In the genomic region with DNA sequence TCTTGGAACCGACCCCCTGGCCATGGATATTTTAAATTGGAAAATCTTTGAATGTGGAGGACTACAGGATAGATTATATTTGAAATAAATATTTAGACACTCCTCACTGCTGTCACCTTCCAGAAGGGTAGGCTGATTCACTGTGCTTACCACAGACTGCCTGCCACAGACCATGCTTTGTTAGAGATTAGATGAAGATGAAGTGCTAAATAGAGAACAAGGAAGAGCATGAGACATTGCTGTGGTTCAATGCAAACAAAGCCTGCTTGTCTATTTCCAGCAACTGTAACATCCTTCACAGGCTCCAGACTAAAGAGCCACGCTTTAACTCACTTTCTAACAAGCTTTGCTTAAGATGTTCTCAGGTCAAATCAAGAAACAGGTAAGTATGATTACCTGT, we compare ENCODE assay signal across 1 cellular context.
A peak's percentile ranks its signal among the peaks of the same experiment; 100 is the strongest.
TF ChIP-seq lines count a peak whose summit lies in the region.

No MANE protein-coding gene starts in this region.

TF ChIP-seq in K562, 482 proteins besides CTCF, POLR2A, EP300 and RAD21 (continued from another document):
- TF ChIP-seq, protein P1, sequence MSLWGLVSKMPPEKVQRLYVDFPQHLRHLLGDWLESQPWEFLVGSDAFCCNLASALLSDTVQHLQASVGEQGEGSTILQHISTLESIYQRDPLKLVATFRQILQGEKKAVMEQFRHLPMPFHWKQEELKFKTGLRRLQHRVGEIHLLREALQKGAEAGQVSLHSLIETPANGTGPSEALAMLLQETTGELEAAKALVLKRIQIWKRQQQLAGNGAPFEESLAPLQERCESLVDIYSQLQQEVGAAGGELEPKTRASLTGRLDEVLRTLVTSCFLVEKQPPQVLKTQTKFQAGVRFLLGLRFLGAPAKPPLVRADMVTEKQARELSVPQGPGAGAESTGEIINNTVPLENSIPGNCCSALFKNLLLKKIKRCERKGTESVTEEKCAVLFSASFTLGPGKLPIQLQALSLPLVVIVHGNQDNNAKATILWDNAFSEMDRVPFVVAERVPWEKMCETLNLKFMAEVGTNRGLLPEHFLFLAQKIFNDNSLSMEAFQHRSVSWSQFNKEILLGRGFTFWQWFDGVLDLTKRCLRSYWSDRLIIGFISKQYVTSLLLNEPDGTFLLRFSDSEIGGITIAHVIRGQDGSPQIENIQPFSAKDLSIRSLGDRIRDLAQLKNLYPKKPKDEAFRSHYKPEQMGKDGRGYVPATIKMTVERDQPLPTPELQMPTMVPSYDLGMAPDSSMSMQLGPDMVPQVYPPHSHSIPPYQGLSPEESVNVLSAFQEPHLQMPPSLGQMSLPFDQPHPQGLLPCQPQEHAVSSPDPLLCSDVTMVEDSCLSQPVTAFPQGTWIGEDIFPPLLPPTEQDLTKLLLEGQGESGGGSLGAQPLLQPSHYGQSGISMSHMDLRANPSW (CRISPR knock-in tag; IDR thresholded peaks at IDR 0.05) = no peak
- no peak for TF ChIP-seq KHSRP (IDR thresholded peaks at IDR 0.05)
- TF ChIP-seq, protein P2, sequence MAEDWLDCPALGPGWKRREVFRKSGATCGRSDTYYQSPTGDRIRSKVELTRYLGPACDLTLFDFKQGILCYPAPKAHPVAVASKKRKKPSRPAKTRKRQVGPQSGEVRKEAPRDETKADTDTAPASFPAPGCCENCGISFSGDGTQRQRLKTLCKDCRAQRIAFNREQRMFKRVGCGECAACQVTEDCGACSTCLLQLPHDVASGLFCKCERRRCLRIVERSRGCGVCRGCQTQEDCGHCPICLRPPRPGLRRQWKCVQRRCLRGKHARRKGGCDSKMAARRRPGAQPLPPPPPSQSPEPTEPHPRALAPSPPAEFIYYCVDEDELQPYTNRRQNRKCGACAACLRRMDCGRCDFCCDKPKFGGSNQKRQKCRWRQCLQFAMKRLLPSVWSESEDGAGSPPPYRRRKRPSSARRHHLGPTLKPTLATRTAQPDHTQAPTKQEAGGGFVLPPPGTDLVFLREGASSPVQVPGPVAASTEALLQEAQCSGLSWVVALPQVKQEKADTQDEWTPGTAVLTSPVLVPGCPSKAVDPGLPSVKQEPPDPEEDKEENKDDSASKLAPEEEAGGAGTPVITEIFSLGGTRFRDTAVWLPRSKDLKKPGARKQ (CRISPR knock-in tag; IDR thresholded peaks at IDR 0.05) = no peak
- TF ChIP-seq MED1 (CRISPR knock-in tag; IDR thresholded peaks at IDR 0.05; ENCODE audit: borderline replicate concordance) = no peak
- no peak for TF ChIP-seq ZNF316 (IDR thresholded peaks at IDR 0.05)
- TF ChIP-seq TEAD4 (IDR thresholded peaks at IDR 0.05; ENCODE audit: low read length) = peak; percentile 23; the same call in 1 of the 2 replicates
- TF ChIP-seq TEAD4 (CRISPR knock-in tag; IDR thresholded peaks at IDR 0.05; ENCODE audit: borderline replicate concordance) = no peak
- peak; percentile 87 to 95 for TF ChIP-seq FOXA3 (CRISPR knock-in tag; conservative IDR thresholded peaks at IDR 0.05 in 1 of 2, IDR thresholded peaks at IDR 0.05 in 1 of 2)
- 0 out of 4 replicates have a peak, but pooled peaks of 1 of the 2 experiments have one; percentile 29 for TF ChIP-seq TEAD1 (CRISPR knock-in tag; IDR thresholded peaks at IDR 0.05)
- no peak for TF ChIP-seq NCOA6 (IDR thresholded peaks at IDR 0.05)
- TF ChIP-seq ZNF311 (CRISPR knock-in tag; IDR thresholded peaks at IDR 0.05) = no peak
